In genomic region chrX:154473683-154474082, GRCh38 we compare ENCODE assay signal across 28 cellular contexts.
"Had no signal": no experiment of that assay in that cellular context is flagged by ENCODE, and none has a peak within 500 bp of the region (broad histone marks: within the 10 kb centered on the region; RNA-seq: fewer than 3 reads in every experiment).

No MANE protein-coding gene starts in this region.

- ATAC-seq: SK-N-SH treated with all-trans-retinoic acid at 6 μM for 48 hours, WTC11 had no signal

- H3K27ac ChIP-seq: adrenal gland, SJSA1 had no signal

- H3K27ac Mint-ChIP-seq: activated naive CD8-positive, alpha-beta T cell treated with anti-CD3 and anti-CD28 coated beads, Interleukin-2, amount 10 ng/mL, durations not matched to agents 7 days and 5 days; activated T-cell treated with anti-CD3 and anti-CD28 coated beads, Interleukin-2, amount 50 U/mL, for 24 hours; activated T-helper 1 cell treated with anti-CD3 and anti-CD28 coated beads, Interleukin-12 subunit alpha, Interleukin-12 subunit beta, Interleukin-2, Interleukin-4 antibody, amounts not matched to agents 30 ng/mL and 10 ng/mL and 1 ng/mL, durations not matched to agents 14 hours and 24 hours and 36 hours; WTC11 had no signal

- DNase-seq: activated CD4-positive, alpha-beta T cell treated with anti-CD3 and anti-CD28 coated beads for 48 hours; activated CD4-positive, alpha-beta T cell treated with anti-CD3 and anti-CD28 coated beads, Interleukin-2, amount 50 U/mL, for 4 hours; activated CD4-positive, CD25-positive, alpha-beta regulatory T cell treated with anti-CD3 and anti-CD28 coated beads, Interleukin-2, amount 50 U/mL, for 72 hours; activated effector memory CD4-positive, alpha-beta T cell treated with Interleukin-2 at 50 U/mL for 16 hours; activated naive CD4-positive, alpha-beta T cell treated with Interleukin-2 at 50 U/mL for 16 hours; activated naive CD8-positive, alpha-beta T cell treated with anti-CD3 and anti-CD28 coated beads, Interleukin-2, amount 10 ng/mL, durations not matched to agents 7 days and 5 days; activated T-cell treated with anti-CD3 and anti-CD28 coated beads, Interleukin-2, amount 50 U/mL, for 24 hours; anterior cingulate cortex; cerebellar nuclear complex; IMR-90; Kasumi-1; KBM-7; NCI-H146; NCI-H187 treated with DMSO at 0.1 percent for 48 hours; NCI-H2081 treated with DMSO at 0.1 percent for 48 hours; NCI-H2171 treated with DMSO at 0.1 percent for 48 hours; NCI-H226; NCI-H526; NCI-H82; OCI-M1; RPMI8226; SHP77; SW 1271 had no signal

- H3K4me1 Mint-ChIP-seq: WTC11 had no signal

- H3K27me3 Mint-ChIP-seq: activated naive CD8-positive, alpha-beta T cell treated with anti-CD3 and anti-CD28 coated beads, Interleukin-2, amount 10 ng/mL, durations not matched to agents 7 days and 5 days had no signal

- H3K36me3 Mint-ChIP-seq: activated naive CD8-positive, alpha-beta T cell treated with anti-CD3 and anti-CD28 coated beads, Interleukin-2, amount 10 ng/mL, durations not matched to agents 7 days and 5 days had no signal

- H3K4me3 Mint-ChIP-seq: activated naive CD8-positive, alpha-beta T cell treated with anti-CD3 and anti-CD28 coated beads, Interleukin-2, amount 10 ng/mL, durations not matched to agents 7 days and 5 days; activated T-cell treated with anti-CD3 and anti-CD28 coated beads, Interleukin-2, amount 50 U/mL, for 24 hours; activated T-helper 1 cell treated with anti-CD3 and anti-CD28 coated beads, Interleukin-12 subunit alpha, Interleukin-12 subunit beta, Interleukin-2, Interleukin-4 antibody, amounts not matched to agents 30 ng/mL and 10 ng/mL and 1 ng/mL, durations not matched to agents 14 hours and 24 hours and 36 hours; WTC11 had no signal

- H3K9me3 Mint-ChIP-seq: activated naive CD8-positive, alpha-beta T cell treated with anti-CD3 and anti-CD28 coated beads, Interleukin-2, amount 10 ng/mL, durations not matched to agents 7 days and 5 days; activated T-cell treated with anti-CD3 and anti-CD28 coated beads, Interleukin-2, amount 50 U/mL, for 24 hours; activated T-helper 1 cell treated with anti-CD3 and anti-CD28 coated beads, Interleukin-12 subunit alpha, Interleukin-12 subunit beta, Interleukin-2, Interleukin-4 antibody, amounts not matched to agents 30 ng/mL and 10 ng/mL and 1 ng/mL, durations not matched to agents 14 hours and 24 hours and 36 hours; WTC11 had no signal
